ENCODE assay signal across 8 cellular contexts in the genomic region with DNA sequence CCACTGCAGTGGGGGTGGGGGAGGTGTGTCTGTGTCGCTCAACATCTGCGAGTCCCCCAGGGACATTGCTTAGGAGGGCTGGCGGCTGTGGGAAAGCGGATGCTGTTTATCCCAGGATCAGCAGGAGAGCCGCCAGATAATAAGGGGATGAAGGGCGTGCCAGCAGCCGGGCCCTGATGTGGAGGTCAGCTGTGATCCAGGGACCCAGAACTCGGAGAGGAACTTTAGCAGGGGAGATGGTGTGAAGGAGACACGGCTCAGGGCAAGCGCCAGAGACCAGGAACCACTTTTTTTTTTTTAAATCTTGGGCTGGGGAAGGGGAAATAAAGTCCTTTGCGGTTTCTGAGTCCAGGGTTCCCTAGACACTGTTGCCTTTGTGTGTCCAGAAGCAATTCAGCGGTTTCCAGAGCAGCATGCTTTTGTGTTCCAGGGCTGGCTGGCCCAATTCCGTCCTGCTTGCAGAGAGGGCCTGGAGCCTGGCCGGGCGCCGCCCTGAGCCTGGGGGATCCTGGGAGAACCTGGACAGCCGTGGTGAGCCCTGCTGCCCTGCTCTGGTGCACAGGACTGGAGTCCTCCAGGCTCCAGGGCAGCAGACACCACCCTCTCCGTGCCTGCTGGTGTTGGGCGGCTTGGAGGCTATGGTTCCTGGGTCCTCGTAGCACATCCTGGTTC. TPM values are rescaled to one million over a fixed set of nuclear protein-coding genes. Genes with fewer than 3 reads are reported as not detected.
A peak's percentile ranks its signal among the peaks of the same experiment; 100 is the strongest.
DNase-seq lines count a peak whose midpoint lies in the region; ATAC-seq, FAIRE-seq and TF ChIP-seq lines count a peak whose summit lies in the region.

A gene with protein sequence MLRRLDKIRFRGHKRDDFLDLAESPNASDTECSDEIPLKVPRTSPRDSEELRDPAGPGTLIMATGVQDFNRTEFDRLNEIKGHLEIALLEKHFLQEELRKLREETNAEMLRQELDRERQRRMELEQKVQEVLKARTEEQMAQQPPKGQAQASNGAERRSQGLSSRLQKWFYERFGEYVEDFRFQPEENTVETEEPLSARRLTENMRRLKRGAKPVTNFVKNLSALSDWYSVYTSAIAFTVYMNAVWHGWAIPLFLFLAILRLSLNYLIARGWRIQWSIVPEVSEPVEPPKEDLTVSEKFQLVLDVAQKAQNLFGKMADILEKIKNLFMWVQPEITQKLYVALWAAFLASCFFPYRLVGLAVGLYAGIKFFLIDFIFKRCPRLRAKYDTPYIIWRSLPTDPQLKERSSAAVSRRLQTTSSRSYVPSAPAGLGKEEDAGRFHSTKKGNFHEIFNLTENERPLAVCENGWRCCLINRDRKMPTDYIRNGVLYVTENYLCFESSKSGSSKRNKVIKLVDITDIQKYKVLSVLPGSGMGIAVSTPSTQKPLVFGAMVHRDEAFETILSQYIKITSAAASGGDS (plus strand): TSS at position 557 of the 672 bp plus-strand sequence. CDS start 6,414 bp downstream, outside the sequence.

- no peak within 1 kb of the TSS for H2AFZ ChIP-seq in K562 (ENCODE audit: low read depth, low read length)

- TF ChIP-seq EP300 in K562 (IDR thresholded peaks at IDR 0.05; ENCODE audit: low read length), result no peak
- TF ChIP-seq EP300 in tibial nerve (IDR thresholded peaks at IDR 0.05), result peak in 1 of 2 donors; percentile 32

- DNase-seq in activated naive CD4-positive, alpha-beta T cell treated with anti-CD3 and anti-CD28 coated beads, Interleukin-2, amount 50 U/mL, for 72 hours (ENCODE audit: low spot score in 2 of 2), result no peak
- no peak for DNase-seq in activated naive CD4-positive, alpha-beta T cell treated with anti-CD3 and anti-CD28 coated beads, Interleukin-2, amount 50 U/mL, for 16 hours
- DNase-seq in K562 (ENCODE audit: extremely low read depth in 1 of 4, low spot score in 3 of 4) (peak; percentile 16 to 23 (median 20)), tibial nerve (ENCODE audit: low spot score in 2 of 2) (peak in 1 of 2 donors; percentile 36), HUDEP-2 (lab: John Stamatoyannopoulos, UW; ENCODE audit: unreplicated experiment in 76 of 76) (no peak), GM19239 (ENCODE audit: insufficient read length, low spot score) (no peak)

- in situ Hi-C loops in K562 (cut with MboI), result no loop called here

- H3K4me3 ChIP-seq in K562 (no peak within 1 kb of the TSS), liver (ENCODE audit: low read depth in 1 of 3, low read length in 3 of 3) (no peak within 1 kb of the TSS), tibial nerve (no peak within 1 kb of the TSS)

- H3K79me2 ChIP-seq in K562 (ENCODE audit: control insufficient read depth, insufficient read depth, low read length), result peaks cover 43% of the 10 kb centered on the region

- TF ChIP-seq CTCF in K562 (IDR thresholded peaks at IDR 0.05 in 2 of 3, conservative IDR thresholded peaks at IDR 0.05 in 1 of 3; ENCODE audit: insufficient read depth in 2 of 3, low read depth in 1 of 3, low read length in 3 of 3) (no peak), liver (IDR thresholded peaks at IDR 0.05; ENCODE audit: low read depth, low read length, missing input control) (no peak), tibial nerve (IDR thresholded peaks at IDR 0.05) (no peak)

- no peak within 1 kb of the TSS for H3K4me2 ChIP-seq in K562 (ENCODE audit: insufficient read depth, low read length)

- no peaks in the 10 kb centered on the region for H3K27me3 ChIP-seq in K562 (ENCODE audit: control insufficient read depth in 2 of 2, insufficient read depth in 2 of 2, low read length in 2 of 2)
- H3K27me3 ChIP-seq in liver (ENCODE audit: control insufficient read depth in 4 of 4, insufficient read depth in 4 of 4, low read length in 3 of 4), result no peaks in the 10 kb centered on the region
- no peaks in the 10 kb centered on the region for H3K27me3 ChIP-seq in tibial nerve

- H3K9me3 ChIP-seq in K562 (replicated peaks; ENCODE audit: control insufficient read depth, insufficient read depth, low read depth, low read length) (no peaks in the 10 kb centered on the region), liver (ENCODE audit: control insufficient read depth in 4 of 4, low read length in 3 of 4) (no peaks in the 10 kb centered on the region), tibial nerve (no peaks in the 10 kb centered on the region)

- H3K36me3 ChIP-seq in K562 (ENCODE audit: control insufficient read depth, insufficient read depth, low read length) (no peaks in the 10 kb centered on the region), liver (ENCODE audit: control insufficient read depth in 4 of 4, insufficient read depth in 3 of 4, low read depth in 1 of 4, low read length in 3 of 4) (no peaks in the 10 kb centered on the region), tibial nerve (no peaks in the 10 kb centered on the region)

- H3K4me1 ChIP-seq in K562 (replicated peaks in 1 of 2; ENCODE audit: control insufficient read depth in 2 of 2, insufficient read depth in 2 of 2, low read length in 2 of 2) (peaks cover 2 to 45% of the 10 kb centered on the region in 2 experiments; a peak in 3 of 5 replicates), liver (ENCODE audit: control insufficient read depth in 4 of 4, insufficient read depth in 4 of 4, low read length in 3 of 4) (peaks cover 5 to 11% (median 6%) of the 10 kb centered on the region in 4 donors), tibial nerve (peaks cover 0 to 50% (median 40%) of the 10 kb centered on the region in 4 donors)

- no peaks in the 10 kb centered on the region for H3K9me3 Mint-ChIP-seq in activated naive CD4-positive, alpha-beta T cell treated with anti-CD3 and anti-CD28 coated beads, Interleukin-2, amount 50 U/mL, for 72 hours

- H3K9me1 ChIP-seq in K562 (ENCODE audit: control insufficient read depth, insufficient read depth, low read length), result no peaks in the 10 kb centered on the region

- H3K27ac Mint-ChIP-seq in activated naive CD4-positive, alpha-beta T cell treated with anti-CD3 and anti-CD28 coated beads, Interleukin-2, amount 50 U/mL, for 72 hours, result peak within 1 kb of the TSS in 1 of 2 donors; percentile 27

- H3K27ac ChIP-seq in K562 (ENCODE audit: extremely low read depth, low read depth, low read length), result no peak within 1 kb of the TSS
- H3K27ac ChIP-seq in liver (ENCODE audit: low read depth in 1 of 2, low read length in 2 of 2), result no peak within 1 kb of the TSS
- H3K27ac ChIP-seq in tibial nerve, result peak within 1 kb of the TSS in 3 of 4 donors; percentile 36 to 78 (median 77)

- POLR2A ChIA-PET in K562 (lab: Yijun Ruan, JAX), result no interaction called here

- FAIRE-seq in K562 (lab: Jason Lieb, UNC), result no peak
- FAIRE-seq in GM19239 (lab: Jason Lieb, UNC), result no peak

- no peaks in the 10 kb centered on the region for H4K20me1 ChIP-seq in K562 (replicated peaks; ENCODE audit: control insufficient read depth, insufficient read depth, low read length)

- TF ChIP-seq POLR2A in K562 (conservative IDR thresholded peaks at IDR 0.05) (no peak), tibial nerve (IDR thresholded peaks at IDR 0.05) (no peak)

- no TSS peak for BruUV-seq in K562 (replicated peaks; lab: Mats Ljungman, UMichigan)

- CTCF ChIA-PET in K562 (lab: Yijun Ruan, JAX; ENCODE audit: low intra/inter-chr PET ratio), result no interaction called here

- 57% methylated on average over 13 of the region's 20 CpGs for WGBS in K562 (ENCODE audit: insufficient coverage, low coverage, missing lambda C conversion rate)
- WGBS in liver, result 75% methylated on average over 20 of the region's 20 CpGs
- WGBS in tibial nerve, 2 donors, result 18 to 23% methylated on average over 16 to 20 of the region's 20 CpGs

- H3K36me3 Mint-ChIP-seq in activated naive CD4-positive, alpha-beta T cell treated with anti-CD3 and anti-CD28 coated beads, Interleukin-2, amount 50 U/mL, for 72 hours, result no peaks in the 10 kb centered on the region

- no peak for ATAC-seq in activated naive CD4-positive, alpha-beta T cell treated with anti-CD3 and anti-CD28 coated beads, Interleukin-2, amount 50 U/mL, for 72 hours
- no peak for ATAC-seq in K562
- ATAC-seq in GM21360 (IDR thresholded peaks at IDR 0.05; ENCODE audit: unreplicated experiment), result no peak

- H3K9ac ChIP-seq in K562 (ENCODE audit: insufficient read depth in 1 of 2, low read depth in 2 of 2, low read length in 2 of 2) (peak within 1 kb of the TSS in 1 of 2 experiments; percentile 78; a peak in 2 of 4 replicates), liver (ENCODE audit: low read depth in 1 of 2, low read length in 2 of 2) (no peak within 1 kb of the TSS)

- intact Hi-C loops in K562 (cut with micrococcal nuclease), result no loop called here

- TF ChIP-seq RAD21 in K562 (CRISPR knock-in tag; conservative IDR thresholded peaks at IDR 0.05 in 1 of 2, IDR thresholded peaks at IDR 0.05 in 1 of 2), result no peak
- TF ChIP-seq RAD21 in liver (IDR thresholded peaks at IDR 0.05), result no peak

TF ChIP-seq in K562, 482 proteins besides CTCF, POLR2A, EP300 and RAD21 (continues in another document):
- TF ChIP-seq PHF21A (IDR thresholded peaks at IDR 0.05; ENCODE audit: borderline replicate concordance, low read depth) (no peak), CBX1 (IDR thresholded peaks at IDR 0.05; ENCODE audit: low read depth) (no peak)

TF ChIP-seq in liver, 16 proteins besides CTCF, POLR2A, EP300 and RAD21 (continues in another document):
- TF ChIP-seq NR2F2 (IDR thresholded peaks at IDR 0.05), result no peak

RNA-seq across cellular contexts. Expression of the gene that starts here (rescaled TPM):
- 10 to 100 TPM; 33.8 to 42.4 TPM for total RNA-seq in activated naive CD4-positive, alpha-beta T cell treated with anti-CD3 and anti-CD28 coated beads, Interleukin-2, amount 50 U/mL, for 72 hours
- 92.4 and 123 TPM in 2 replicates for total RNA-seq in K562 (2011; cell fraction: chromatin; rRNA removed; ENCODE audit: low replicate concordance)
- 64.0 and 80.4 TPM in 2 replicates for total RNA-seq in K562 (2011; cell fraction: nucleolus; rRNA removed)
- total RNA-seq in K562 (2011; cell fraction: nucleoplasm; rRNA removed), result 41.7 and 59.0 TPM in 2 replicates
- total RNA-seq in K562 (2014; rRNA removed) (44.8 and 52.4 TPM in 2 replicates), K562 (2014; rRNA removed; fragmentation: Illumina TruSeq; extraction: Trizol) (13.6 and 14.1 TPM in 2 replicates), K562 (2015; rRNA removed; fragmentation: Illumina TruSeq; extraction: Trizol) (16.0 and 18.6 TPM in 2 replicates), K562 (2021) (44.0 and 45.4 TPM in 2 replicates), liver (10 to 100 TPM; 15.9 to 27.3 TPM), tibial nerve (100 to 1,000 TPM in 1 of 4 donors, 10 to 100 TPM in 3; 18.2 to 299 (median 54.3) TPM)
- polyA plus RNA-seq in K562 (2011; rRNA removed) (31.9 and 35.5 TPM in 2 replicates), K562 (2014; fragmentation: Illumina TruSeq; extraction: Trizol) (13.7 and 15.3 TPM in 2 replicates), K562 (2014; fragmentation: Nextera tagmentation; extraction: Ambion mirVana) (under 1 TPM; 0.18 to 0.28 TPM), K562 (2014; rRNA removed) (31.5 and 37.3 TPM in 2 replicates), liver (10 to 100 TPM in 1 of 2 donors, 1 to 10 TPM in 1; 2.7 to 53.5 TPM)
- 14.5 and 32.1 TPM in 2 replicates for polyA plus RNA-seq in K562 (2011; cell fraction: cytosol; rRNA removed)
- 70.0 and 77.3 TPM in 2 replicates for polyA plus RNA-seq in K562 (2011; cell fraction: nucleus; rRNA removed)
- 17.3 and 43.4 TPM in 2 replicates for polyA plus RNA-seq in K562 (2012)
- polyA minus RNA-seq in K562 (2011; rRNA and poly(A)+ RNA removed), result 34.2 and 53.1 TPM in 2 replicates
- 20.3 and 27.3 TPM in 2 replicates for polyA minus RNA-seq in K562 (2011; cell fraction: cytosol; rRNA and poly(A)+ RNA removed)
- polyA minus RNA-seq in K562 (2011; cell fraction: nucleus; rRNA and poly(A)+ RNA removed), result 21.4 and 52.2 TPM in 2 replicates

Comparison
In these comparisons a context has a peak if more than half of its experiments do, and no peak if none do; other contexts are left out.
1. DNase-seq: peak in K562 (4 of 4); none in activated naive CD4-positive, alpha-beta T cell treated with anti-CD3 and anti-CD28 coated beads, Interleukin-2, amount 50 U/mL, for 72 hours (0 of 2), activated naive CD4-positive, alpha-beta T cell treated with anti-CD3 and anti-CD28 coated beads, Interleukin-2, amount 50 U/mL, for 16 hours (single experiment), HUDEP-2 (0 of 76) and GM19239 (single experiment).
2. H3K27ac ChIP-seq: peak in tibial nerve (3 of 4); none in K562 (single experiment) and liver (0 of 2).